1 cellular context compared by ENCODE assay signal in the genomic region with DNA sequence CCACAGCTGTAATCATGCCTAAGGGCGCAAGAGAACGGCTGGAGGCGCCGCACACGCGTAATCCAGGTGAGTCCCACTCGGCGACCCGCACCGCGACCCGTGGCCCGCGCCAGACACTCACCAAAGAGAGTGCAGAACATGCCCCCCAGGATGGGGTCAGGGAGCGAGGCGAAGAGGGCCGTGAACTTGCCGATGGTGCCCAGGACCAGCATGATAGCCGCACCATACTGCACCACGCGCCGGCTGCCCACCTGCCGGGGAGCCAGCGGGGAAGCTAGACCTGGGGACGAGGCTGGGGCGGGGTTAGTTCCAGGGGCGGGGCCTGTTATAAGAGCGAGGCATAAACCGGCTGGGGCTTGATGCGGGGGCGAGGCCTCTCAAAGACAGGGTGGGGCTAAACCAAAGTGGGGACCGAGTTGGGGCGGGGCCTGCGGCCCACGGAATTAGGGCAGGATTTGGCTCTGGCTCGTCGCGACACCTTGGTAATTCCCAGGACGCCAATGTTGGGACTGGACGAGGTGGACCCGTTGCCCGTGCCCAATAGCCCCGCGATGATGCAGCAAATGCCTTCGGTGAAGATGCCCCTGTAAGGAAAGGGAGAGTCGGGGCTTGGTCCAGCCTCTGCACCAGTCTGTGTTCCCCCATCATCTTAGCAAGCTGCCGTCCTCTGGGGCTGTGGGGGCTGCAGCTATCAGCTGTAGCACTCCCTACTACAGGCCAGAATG.
TF ChIP-seq lines count a peak whose summit lies in the region.

No MANE protein-coding gene starts in this region.

TF ChIP-seq in WTC11, 78 proteins besides CTCF, POLR2A, EP300 and RAD21 (continued from another document):
- TF ChIP-seq, protein P1, sequence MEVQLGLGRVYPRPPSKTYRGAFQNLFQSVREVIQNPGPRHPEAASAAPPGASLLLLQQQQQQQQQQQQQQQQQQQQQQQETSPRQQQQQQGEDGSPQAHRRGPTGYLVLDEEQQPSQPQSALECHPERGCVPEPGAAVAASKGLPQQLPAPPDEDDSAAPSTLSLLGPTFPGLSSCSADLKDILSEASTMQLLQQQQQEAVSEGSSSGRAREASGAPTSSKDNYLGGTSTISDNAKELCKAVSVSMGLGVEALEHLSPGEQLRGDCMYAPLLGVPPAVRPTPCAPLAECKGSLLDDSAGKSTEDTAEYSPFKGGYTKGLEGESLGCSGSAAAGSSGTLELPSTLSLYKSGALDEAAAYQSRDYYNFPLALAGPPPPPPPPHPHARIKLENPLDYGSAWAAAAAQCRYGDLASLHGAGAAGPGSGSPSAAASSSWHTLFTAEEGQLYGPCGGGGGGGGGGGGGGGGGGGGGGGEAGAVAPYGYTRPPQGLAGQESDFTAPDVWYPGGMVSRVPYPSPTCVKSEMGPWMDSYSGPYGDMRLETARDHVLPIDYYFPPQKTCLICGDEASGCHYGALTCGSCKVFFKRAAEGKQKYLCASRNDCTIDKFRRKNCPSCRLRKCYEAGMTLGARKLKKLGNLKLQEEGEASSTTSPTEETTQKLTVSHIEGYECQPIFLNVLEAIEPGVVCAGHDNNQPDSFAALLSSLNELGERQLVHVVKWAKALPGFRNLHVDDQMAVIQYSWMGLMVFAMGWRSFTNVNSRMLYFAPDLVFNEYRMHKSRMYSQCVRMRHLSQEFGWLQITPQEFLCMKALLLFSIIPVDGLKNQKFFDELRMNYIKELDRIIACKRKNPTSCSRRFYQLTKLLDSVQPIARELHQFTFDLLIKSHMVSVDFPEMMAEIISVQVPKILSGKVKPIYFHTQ (CRISPR knock-in tag; IDR thresholded peaks at IDR 0.05) = no peak
- TF ChIP-seq IRF2 (CRISPR knock-in tag; IDR thresholded peaks at IDR 0.05; ENCODE audit: borderline replicate concordance, low read depth) (no peak), ZNF423 (CRISPR knock-in tag; IDR thresholded peaks at IDR 0.05) (no peak), NR3C1 (CRISPR knock-in tag; conservative IDR thresholded peaks at IDR 0.05; ENCODE audit: low read depth) (no peak)
TF ChIP-seq in WTC11: peak in this region for 0.
